Comparison of ENCODE assay signal across 19 cellular contexts in the genomic region with DNA sequence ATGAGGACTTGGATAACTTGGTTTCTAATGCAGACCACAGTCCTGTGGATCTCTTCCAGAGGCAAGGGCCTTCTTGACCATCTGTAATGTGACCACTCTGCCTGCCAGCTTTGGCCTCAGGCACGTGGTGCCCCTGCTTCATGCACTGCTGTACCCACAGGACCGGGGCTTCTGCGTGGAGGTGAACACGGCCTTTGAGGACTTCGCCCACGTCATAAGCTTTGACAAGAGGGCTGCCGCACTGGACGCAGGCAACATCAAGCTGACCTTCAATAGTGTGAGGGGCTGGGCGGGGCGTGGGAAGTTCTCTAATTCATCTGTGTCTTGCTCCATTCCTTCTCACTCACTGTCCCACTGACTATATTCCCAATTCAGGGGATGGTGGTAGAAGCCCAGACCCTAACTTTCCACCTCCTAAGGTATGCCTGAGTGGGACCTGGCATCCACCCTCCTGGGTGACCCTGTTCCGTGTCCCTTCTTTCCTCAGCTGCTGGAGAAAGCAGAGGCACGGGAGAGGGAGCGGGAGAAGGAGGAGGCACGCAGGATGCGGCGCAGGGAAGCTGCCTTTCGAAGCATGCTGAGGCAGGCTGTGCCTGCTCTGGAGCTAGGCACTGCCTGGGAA. TPM values are rescaled to one million over a fixed set of nuclear protein-coding genes. Genes with fewer than 3 reads are reported as not detected.
A peak's percentile ranks its signal among the peaks of the same experiment; 100 is the strongest.
DNase-seq lines count a peak whose midpoint lies in the region; ATAC-seq and TF ChIP-seq lines count a peak whose summit lies in the region.
"Had no signal": no experiment of that assay in that cellular context is flagged by ENCODE, and none has a peak within 500 bp of the region (broad histone marks: within the 10 kb centered on the region; RNA-seq: fewer than 3 reads in every experiment).

No MANE protein-coding gene starts in this region.

- no peaks in the 10 kb centered on the region for H3K9me3 Mint-ChIP-seq in CD8-positive, alpha-beta T cell
- no peaks in the 10 kb centered on the region for H3K9me3 Mint-ChIP-seq in type B pancreatic cell
- H3K9me3 Mint-ChIP-seq: CD4-positive, CD25-positive, alpha-beta regulatory T cell had no signal

- peak overlapping the region; percentile 64 for H3K27ac Mint-ChIP-seq in CD8-positive, alpha-beta T cell
- H3K27ac Mint-ChIP-seq in T-helper 17 cell (peak overlapping the region; percentile 47), type B pancreatic cell (no peak overlapping the region)

- H3K18ac ChIP-seq in trophoblast cell (ENCODE audit: low read length): peak overlapping the region; percentile 17

- H3K4me3 Mint-ChIP-seq in CD8-positive, alpha-beta T cell: no peak overlapping the region
- H3K4me3 Mint-ChIP-seq in T-helper 17 cell (no peak overlapping the region), type B pancreatic cell (no peak overlapping the region)
- H3K4me3 Mint-ChIP-seq: CD4-positive, CD25-positive, alpha-beta regulatory T cell had no signal

- H3K9me2 ChIP-seq in OCI-LY7 (ENCODE audit: insufficient read depth, low read length): no peaks in the 10 kb centered on the region

- peak overlapping the region; percentile 27 for H3K14ac ChIP-seq in trophoblast cell (ENCODE audit: low read length)

- H3K4ac ChIP-seq in trophoblast cell (ENCODE audit: low read depth, low read length): no peak overlapping the region

- BruUV-seq in OCI-LY7 (replicated peaks; lab: Mats Ljungman, UMichigan): no TSS peak

- H3K9ac ChIP-seq in trophoblast cell (ENCODE audit: low read length): peak overlapping the region; percentile 14

- peaks cover 6% of the 10 kb centered on the region for H3K79me1 ChIP-seq in trophoblast cell (ENCODE audit: low read length)

- H4K12ac ChIP-seq in trophoblast cell (ENCODE audit: low read depth, low read length): peak overlapping the region; percentile 27

- no peak for TF ChIP-seq CTCF in CD8-positive, alpha-beta T cell (IDR thresholded peaks at IDR 0.05)
- TF ChIP-seq CTCF in esophagus squamous epithelium (IDR thresholded peaks at IDR 0.05): no peak
- no peak for TF ChIP-seq CTCF in type B pancreatic cell (conservative IDR thresholded peaks at IDR 0.05)
- no peak for TF ChIP-seq CTCF in OCI-LY7 (conservative IDR thresholded peaks at IDR 0.05; ENCODE audit: low read length)

- peaks cover 25% of the 10 kb centered on the region for H3K36me3 Mint-ChIP-seq in CD8-positive, alpha-beta T cell
- H3K36me3 Mint-ChIP-seq in T-helper 17 cell (ENCODE audit: low read depth): peaks cover 2% of the 10 kb centered on the region
- peaks cover 18% of the 10 kb centered on the region for H3K36me3 Mint-ChIP-seq in type B pancreatic cell

- no peak for TF ChIP-seq POLR2A in esophagus squamous epithelium (IDR thresholded peaks at IDR 0.05)

- no peak for ATAC-seq in CD8-positive, alpha-beta T cell
- no peak for ATAC-seq in T-helper 17 cell
- ATAC-seq: A549, Panc1 had no signal

- intact Hi-C loops in CD8-positive, alpha-beta T cell (cut with DNase I, micrococcal nuclease): loop anchor here (5.0 kb wide), 2 partner anchors 185 to 195 kb away; partner anchors contain the start of gene NCKAP5L (in 1 of the 2)
- intact Hi-C loops in esophagus squamous epithelium (cut with DNase I): no loop called here
- intact Hi-C loops in OCI-LY7 (cut with micrococcal nuclease; ENCODE audit: unreplicated experiment): no loop called here

- H3K4me2 ChIP-seq in trophoblast cell (ENCODE audit: low read length) (no peak overlapping the region), OCI-LY7 (ENCODE audit: low read length) (no peak overlapping the region)
- H3K4me2 ChIP-seq: A549 had no signal

- H3K79me2 ChIP-seq in trophoblast cell (ENCODE audit: control insufficient read depth, insufficient read depth, low read length, poor library complexity) (peaks cover 2% of the 10 kb centered on the region), OCI-LY7 (ENCODE audit: insufficient read depth, low read depth, low read length) (no peaks in the 10 kb centered on the region)

- no peak overlapping the region for H2BK12ac ChIP-seq in trophoblast cell (ENCODE audit: low read length)

- 72 to 83% methylated on average over 6 to 11 of the region's 17 CpGs for WGBS in esophagus squamous epithelium, 2 donors
- WGBS in trophoblast cell (ENCODE audit: extremely low coverage, insufficient coverage, insufficient read length): no CpG with 5 or more reads among the region's 17 CpGs

- H3K27ac ChIP-seq in CD8-positive, alpha-beta T cell (ENCODE audit: low read depth, low read length): no peak overlapping the region
- H3K27ac ChIP-seq in esophagus squamous epithelium (peak overlapping the region; percentile 46 to 83 (median 80)), trophoblast cell (ENCODE audit: low read depth, low read length) (peak overlapping the region; percentile 76), OCI-LY7 (ENCODE audit: low read depth, low read length, poor library complexity, severe bottlenecking) (no peak overlapping the region)
- H3K27ac ChIP-seq: A549 had no signal

- no peak overlapping the region for H2AK5ac ChIP-seq in trophoblast cell (ENCODE audit: low read length)

- no peaks in the 10 kb centered on the region for H3K27me3 Mint-ChIP-seq in CD8-positive, alpha-beta T cell (ENCODE audit: low read depth)
- H3K27me3 Mint-ChIP-seq in T-helper 17 cell (no peaks in the 10 kb centered on the region), type B pancreatic cell (no peaks in the 10 kb centered on the region)
- H3K27me3 Mint-ChIP-seq: CD4-positive, CD25-positive, alpha-beta regulatory T cell had no signal

- H3K4me1 Mint-ChIP-seq in CD8-positive, alpha-beta T cell (ENCODE audit: low read depth): peaks cover 39% of the 10 kb centered on the region
- H3K4me1 Mint-ChIP-seq in T-helper 17 cell (peaks cover 23% of the 10 kb centered on the region), type B pancreatic cell (ENCODE audit: unreplicated experiment) (peaks cover 17% of the 10 kb centered on the region)

- H2BK5ac ChIP-seq in trophoblast cell (ENCODE audit: low read depth, low read length, poor library complexity): peak overlapping the region; percentile 28

- peak overlapping the region; percentile 3 for H2BK120ac ChIP-seq in trophoblast cell (ENCODE audit: insufficient read depth, low read length, poor library complexity)

- no peaks in the 10 kb centered on the region for H3K27me3 ChIP-seq in CD8-positive, alpha-beta T cell (ENCODE audit: insufficient read depth, low read length)
- H3K27me3 ChIP-seq in esophagus squamous epithelium: no peaks in the 10 kb centered on the region
- H3K27me3 ChIP-seq in trophoblast cell (ENCODE audit: insufficient read depth, low read length): no peaks in the 10 kb centered on the region
- H3K27me3 ChIP-seq: MG63 had no signal

- no peak overlapping the region for H2AFZ ChIP-seq in trophoblast cell (ENCODE audit: insufficient read depth, low read length, poor library complexity)
- H2AFZ ChIP-seq in OCI-LY7 (ENCODE audit: low read length): no peak overlapping the region

- no peaks in the 10 kb centered on the region for H4K20me1 ChIP-seq in OCI-LY7 (ENCODE audit: insufficient read depth, low read length)

- peak overlapping the region; percentile 44 for H4K91ac ChIP-seq in trophoblast cell (ENCODE audit: low read depth, low read length)

- no peak for DNase-seq in CD8-positive, alpha-beta T cell
- DNase-seq in T-helper 17 cell (no peak), esophagus squamous epithelium (lab: John Stamatoyannopoulos, UW) (no peak), trophoblast cell (no peak), type B pancreatic cell (ENCODE audit: extremely low spot score, unreplicated experiment) (no peak), OCI-LY7 (ENCODE audit: low spot score) (no peak), pons (ENCODE audit: low spot score) (no peak), mesenteric fat pad (ENCODE audit: low spot score) (no peak)
- DNase-seq: CD4-positive, CD25-positive, alpha-beta regulatory T cell; Karpas-422; MG63; NCI-H1092; NCI-H146; NCI-H2081; NCI-H748 treated with DMSO at 0.1 percent for 48 hours; Right ventricle myocardium superior had no signal

- H3K36me3 ChIP-seq in CD8-positive, alpha-beta T cell (ENCODE audit: insufficient read depth, low read length): no peaks in the 10 kb centered on the region
- H3K36me3 ChIP-seq in esophagus squamous epithelium (peaks cover 0 to 82% (median 0%) of the 10 kb centered on the region in 3 donors), trophoblast cell (ENCODE audit: control insufficient read depth in 1 of 2, insufficient read depth in 2 of 2, low read length in 2 of 2) (peaks cover 18 to 25% of the 10 kb centered on the region in 2 experiments), OCI-LY7 (ENCODE audit: insufficient read depth, low read length) (peaks cover 26% of the 10 kb centered on the region; the same call in 1 of the 2 replicates)

- H3K4me3 ChIP-seq in CD8-positive, alpha-beta T cell (ENCODE audit: low read depth, low read length): no peak overlapping the region
- H3K4me3 ChIP-seq in esophagus squamous epithelium (no peak overlapping the region), trophoblast cell (ENCODE audit: low read depth, low read length) (no peak overlapping the region), OCI-LY7 (ENCODE audit: low read depth, low read length, poor library complexity, severe bottlenecking) (no peak overlapping the region)
- H3K4me3 ChIP-seq: A549, HAP-1, MG63 had no signal

- POLR2A ChIA-PET in CD8-positive, alpha-beta T cell (lab: Charles Lee): no interaction called here
- POLR2A ChIA-PET in OCI-LY7 (lab: Charles Lee): no interaction called here

- H3K23ac ChIP-seq in trophoblast cell (ENCODE audit: low read length): no peak overlapping the region

- CTCF ChIA-PET in CD8-positive, alpha-beta T cell (lab: Charles Lee): interaction anchor here (0.6 to 19.5 kb wide), 9 partner anchors 8 to 283 kb away, joined by 3 to 493 read pairs (median 5); partner anchors contain the start of gene FMNL3
- CTCF ChIA-PET in OCI-LY7 (lab: Charles Lee; ENCODE audit: unreplicated experiment): no interaction called here

- H4K8ac ChIP-seq in trophoblast cell (ENCODE audit: low read depth, low read length): no peak overlapping the region

- peaks cover 26% of the 10 kb centered on the region for H3K4me1 ChIP-seq in CD8-positive, alpha-beta T cell (ENCODE audit: insufficient read depth, low read length)
- peaks cover 0 to 64% (median 33%) of the 10 kb centered on the region in 3 donors for H3K4me1 ChIP-seq in esophagus squamous epithelium
- H3K4me1 ChIP-seq in trophoblast cell (ENCODE audit: control insufficient read depth in 1 of 2, insufficient read depth in 2 of 2, low read length in 2 of 2): peaks cover 26 to 28% of the 10 kb centered on the region in 2 experiments
- H3K4me1 ChIP-seq in OCI-LY7 (ENCODE audit: insufficient read depth, low read length, poor library complexity, severe bottlenecking): peaks cover 30% of the 10 kb centered on the region
- H3K4me1 ChIP-seq: A549, HAP-1 had no signal

- no peaks in the 10 kb centered on the region for H3K9me3 ChIP-seq in CD8-positive, alpha-beta T cell (ENCODE audit: low read length)
- H3K9me3 ChIP-seq in T-helper 17 cell (ENCODE audit: control insufficient read depth, low read length, poor library complexity, severe bottlenecking): no peaks in the 10 kb centered on the region
- no peaks in the 10 kb centered on the region for H3K9me3 ChIP-seq in esophagus squamous epithelium
- H3K9me3 ChIP-seq in trophoblast cell (ENCODE audit: insufficient read depth, low read depth, low read length): no peaks in the 10 kb centered on the region
- no peaks in the 10 kb centered on the region for H3K9me3 ChIP-seq in OCI-LY7 (ENCODE audit: low read length)
- H3K9me3 ChIP-seq: A549, HAP-1, MG63 had no signal

RNA-seq across cellular contexts. Expression of gene PRPF40B, which starts 18.5 kb away (rescaled TPM):
- total RNA-seq in CD8-positive, alpha-beta T cell: 1 to 10 TPM; 3.4 to 4.2 TPM
- total RNA-seq in T-helper 17 cell (1 to 10 TPM; 5.6 to 7.1 TPM), esophagus squamous epithelium (10 to 100 TPM in 2 of 4 donors, 1 to 10 TPM in 2; 5.2 to 14.5 (median 10.2) TPM), type B pancreatic cell (ENCODE audit: low replicate concordance) (25.0 and 35.4 TPM in 2 replicates), OCI-LY7 (2022) (25.4 and 26.3 TPM in 2 replicates), mesenteric fat pad (13.7 TPM)
- polyA plus RNA-seq in trophoblast cell (2013): 6.0 and 6.4 TPM in 2 replicates
- total RNA-seq in OCI-LY7 (2014; rRNA removed; shearing (Covaris generic)): 11.3 and 17.0 TPM in 2 replicates

RNA-seq across cellular contexts. Expression of gene FAM186B, which starts 36.4 kb away (rescaled TPM):
- total RNA-seq in CD8-positive, alpha-beta T cell: 1 to 10 TPM in 1 of 2 experiments, under 1 TPM in 1; 0.50 to 1.0 TPM
- total RNA-seq in T-helper 17 cell (under 1 TPM; 0.37 to 0.39 TPM), esophagus squamous epithelium (1 to 10 TPM in 1 of 4 donors, under 1 TPM in 1, not detected in 2; 0.19 to 1.1 TPM), type B pancreatic cell (ENCODE audit: low replicate concordance) (0.14 and 0.21 TPM in 2 replicates), OCI-LY7 (2022) (2.4 and 2.8 TPM in 2 replicates), mesenteric fat pad (0.55 TPM)
- polyA plus RNA-seq in trophoblast cell (2013): 0.03 and 0.08 TPM in 2 replicates
- total RNA-seq in OCI-LY7 (2014; rRNA removed; shearing (Covaris generic)): 0.21 and 0.60 TPM in 2 replicates
- total RNA-seq: CD4-positive, CD25-positive, alpha-beta regulatory T cell had no signal

Comparison
In these comparisons a context has a peak if more than half of its experiments do, and no peak if none do; other contexts are left out.
1. H3K27ac ChIP-seq: peak in esophagus squamous epithelium (4 of 4) and trophoblast cell (single experiment); none in CD8-positive, alpha-beta T cell (single experiment) and OCI-LY7 (single experiment).
2. intact Hi-C loops: an anchor here in CD8-positive, alpha-beta T cell (5.0 kb wide); none called in esophagus squamous epithelium and OCI-LY7.